Comparison of ENCODE assay signal across 8 cellular contexts in genomic region chr12:50620050-50620974, GRCh38.
DNase-seq lines count a peak whose midpoint lies in the region; ATAC-seq and TF ChIP-seq lines count a peak whose summit lies in the region.

No MANE protein-coding gene starts in this region.

- no peak overlapping the region for H2AFZ ChIP-seq in fibroblast of lung (ENCODE audit: low read length)

- H3K4me2 ChIP-seq in fibroblast of lung (ENCODE audit: extremely low read depth, insufficient read depth, low read length), result peak overlapping the region; percentile 17

- H4K20me1 ChIP-seq in fibroblast of lung (ENCODE audit: control insufficient read depth, extremely low read depth, insufficient read depth, low read length), result no peaks in the 10 kb centered on the region

- H3K4me1 ChIP-seq in RWPE2 (ENCODE audit: insufficient read depth, poor library complexity, severe bottlenecking) (peaks cover 54% of the 10 kb centered on the region), fibroblast of lung (ENCODE audit: control insufficient read depth, extremely low read depth, insufficient read depth, low read length) (peaks cover 10% of the 10 kb centered on the region), uterus (no peaks in the 10 kb centered on the region)

- TF ChIP-seq CTCF in RWPE2 (IDR thresholded peaks at IDR 0.05; ENCODE audit: poor library complexity, severe bottlenecking), result peak; percentile 24
- TF ChIP-seq CTCF in fibroblast of lung (conservative IDR thresholded peaks at IDR 0.05 in 1 of 2, IDR thresholded peaks at IDR 0.05 in 1 of 2; ENCODE audit: low read depth in 1 of 2, low read length in 2 of 2), result peak; percentile 21 to 22
- no peak for TF ChIP-seq CTCF in uterus (IDR thresholded peaks at IDR 0.05)

- no peak for TF ChIP-seq POLR2A in uterus (IDR thresholded peaks at IDR 0.05)

- peak in 2 of 3 experiments; percentile 5 to 11 for DNase-seq in stimulated activated CD4-positive, alpha-beta T cell treated with anti-CD3 and anti-CD28 coated beads, TNF-alpha, amount 100 ng/mL, for 24 hours (ENCODE audit: low read depth in 3 of 3)
- no peak for DNase-seq in stimulated activated CD4-positive, alpha-beta T cell treated with anti-CD3 and anti-CD28 coated beads, Interleukin-4, amount 100 ng/mL, for 4 hours
- DNase-seq in RWPE2 (ENCODE audit: low spot score), result peak; percentile 75
- peak; percentile 85 to 98 for DNase-seq in fibroblast of lung (ENCODE audit: low read depth in 2 of 2)
- peak; percentile 46 for DNase-seq in retina
- DNase-seq in uterus, result no peak
- DNase-seq in inferior parietal cortex (ENCODE audit: extremely low spot score), result no peak

- H3K36me3 ChIP-seq in RWPE2 (ENCODE audit: low read depth), result no peaks in the 10 kb centered on the region
- no peaks in the 10 kb centered on the region for H3K36me3 ChIP-seq in fibroblast of lung (ENCODE audit: control insufficient read depth, insufficient read depth, low read length)
- no peaks in the 10 kb centered on the region for H3K36me3 ChIP-seq in uterus

- H3K9ac ChIP-seq in fibroblast of lung (ENCODE audit: insufficient read depth, low read length), result no peak overlapping the region

- H3K9me3 ChIP-seq in RWPE2 (ENCODE audit: severe bottlenecking), result no peaks in the 10 kb centered on the region
- no peaks in the 10 kb centered on the region for H3K9me3 ChIP-seq in fibroblast of lung (ENCODE audit: control insufficient read depth, insufficient read depth, low read depth, low read length)
- H3K9me3 ChIP-seq in uterus, result no peaks in the 10 kb centered on the region

- intact Hi-C loops in uterus (cut with DNase I; ENCODE audit: low total_unique reads), result no loop called here

- H3K4me3 ChIP-seq in RWPE2 (ENCODE audit: severe bottlenecking) (no peak overlapping the region), fibroblast of lung (replicated peaks in 1 of 4; ENCODE audit: control extremely low read depth in 1 of 4, insufficient read depth in 1 of 4, low read depth in 3 of 4, low read length in 4 of 4) (no peak overlapping the region), uterus (no peak overlapping the region)

- H3K27ac ChIP-seq in RWPE2 (ENCODE audit: poor library complexity, severe bottlenecking) (peak overlapping the region; percentile 99), fibroblast of lung (ENCODE audit: insufficient read depth, low read length) (no peak overlapping the region), uterus (no peak overlapping the region)

- no peaks in the 10 kb centered on the region for H3K79me2 ChIP-seq in fibroblast of lung (ENCODE audit: control insufficient read depth, insufficient read depth, low read length)

- ATAC-seq in RWPE2 (ENCODE audit: low read depth) (peak; percentile 85), HG02588 (IDR thresholded peaks at IDR 0.05; ENCODE audit: unreplicated experiment) (no peak)

- H3K27me3 ChIP-seq in RWPE2 (ENCODE audit: insufficient read depth, poor library complexity, severe bottlenecking), result no peaks in the 10 kb centered on the region
- H3K27me3 ChIP-seq in fibroblast of lung (ENCODE audit: control insufficient read depth, insufficient read depth, low read length), result no peaks in the 10 kb centered on the region
- H3K27me3 ChIP-seq in uterus, result no peaks in the 10 kb centered on the region

Comparison
In these comparisons a context has a peak if more than half of its experiments do, and no peak if none do; other contexts are left out.
1. DNase-seq: peak in stimulated activated CD4-positive, alpha-beta T cell treated with anti-CD3 and anti-CD28 coated beads, TNF-alpha, amount 100 ng/mL, for 24 hours (2 of 3), RWPE2 (single experiment), fibroblast of lung (2 of 2) and retina (single experiment); none in stimulated activated CD4-positive, alpha-beta T cell treated with anti-CD3 and anti-CD28 coated beads, Interleukin-4, amount 100 ng/mL, for 4 hours (0 of 2), uterus (0 of 2) and inferior parietal cortex (single experiment).
2. CTCF ChIP-seq: peak in RWPE2 (single experiment) and fibroblast of lung (2 of 2); none in uterus (0 of 4).